Comparison of ENCODE assay signal across 8 cellular contexts in genomic region chr4:2009651-2010233, GRCh38. TPM values are rescaled to one million over a fixed set of nuclear protein-coding genes. Genes with fewer than 3 reads are reported as not detected.
DNase-seq lines count a peak whose midpoint lies in the region; ATAC-seq, FAIRE-seq and TF ChIP-seq lines count a peak whose summit lies in the region.

No MANE protein-coding gene starts in this region.

- no peak for TF ChIP-seq POLR2A in endothelial cell of umbilical vein (IDR thresholded peaks at IDR 0.05; ENCODE audit: low read depth, low read length)

- no TSS peak for BruUV-seq in endothelial cell of umbilical vein (replicated peaks; lab: Mats Ljungman, UMichigan)

- ATAC-seq in HG02938 (IDR thresholded peaks at IDR 0.05; ENCODE audit: unreplicated experiment) = peak; percentile 11
- peak; percentile 33 for ATAC-seq in stimulated activated effector memory CD8-positive, alpha-beta T cell treated with anti-CD3 and anti-CD28 coated beads, Interleukin-12 subunit alpha, Interleukin-12 subunit beta, amount 100 ng/mL, for 72 hours
- ATAC-seq in HG03108 (IDR thresholded peaks at IDR 0.05; ENCODE audit: unreplicated experiment) = no peak

- peak overlapping the region; percentile 89 for H3K9ac ChIP-seq in endothelial cell of umbilical vein (replicated peaks; ENCODE audit: extremely low read depth, insufficient read depth, low read length)

- dilution Hi-C loops in endothelial cell of umbilical vein (cut with MboI; ENCODE audit: extremely low pct_ligation_motif_present, low sequenced_read_pairs) = no loop called here

- peaks cover 31% of the 10 kb centered on the region for H3K79me2 ChIP-seq in endothelial cell of umbilical vein (ENCODE audit: control insufficient read depth, insufficient read depth, low read length)

- H4K20me1 ChIP-seq in endothelial cell of umbilical vein (replicated peaks; ENCODE audit: control insufficient read depth, extremely low read depth, insufficient read depth, low read length) = no peaks in the 10 kb centered on the region

- H3K9me3 ChIP-seq in endothelial cell of umbilical vein (replicated peaks; ENCODE audit: control insufficient read depth, insufficient read depth, low read length) = no peaks in the 10 kb centered on the region

- peaks cover 35% of the 10 kb centered on the region for H3K4me1 Mint-ChIP-seq in stimulated activated effector memory CD8-positive, alpha-beta T cell treated with anti-CD3 and anti-CD28 coated beads, Interleukin-12 subunit alpha, Interleukin-12 subunit beta, amount 100 ng/mL, for 72 hours

- peaks cover 0 to 3% of the 10 kb centered on the region in 2 experiments for H3K36me3 ChIP-seq in endothelial cell of umbilical vein (ENCODE audit: control insufficient read depth in 2 of 2, extremely low read depth in 1 of 2, insufficient read depth in 2 of 2, low read length in 2 of 2)

- peak; percentile 96 for DNase-seq in DMS53 (lab: John Stamatoyannopoulos, UW)
- DNase-seq in NCI-H526 treated with DMSO at 0.1 percent for 48 hours (lab: John Stamatoyannopoulos, UW) = peak; percentile 56
- DNase-seq in activated CD8-positive, alpha-beta memory T cell treated with anti-CD3 and anti-CD28 coated beads, Interleukin-2, amount 50 U/mL, for 48 hours = peak; percentile 76
- DNase-seq in endothelial cell of umbilical vein (ENCODE audit: low read depth, low spot score) = peak; percentile 78
- DNase-seq in midbrain (lab: John Stamatoyannopoulos, UW) = peak; percentile 66
- peak in 1 of 2 donors; percentile 74 for DNase-seq in stimulated activated effector memory CD8-positive, alpha-beta T cell treated with anti-CD3 and anti-CD28 coated beads, Interleukin-12 subunit alpha, Interleukin-12 subunit beta, amount 100 ng/mL, for 72 hours (ENCODE audit: low spot score in 2 of 2)

- peak overlapping the region; percentile 1 to 96 (median 44) for H3K4me3 ChIP-seq in endothelial cell of umbilical vein (replicated peaks in 1 of 3; ENCODE audit: insufficient read depth in 1 of 3, low read depth in 1 of 3, low read length in 3 of 3)

- no peaks in the 10 kb centered on the region for H3K27me3 ChIP-seq in endothelial cell of umbilical vein (ENCODE audit: control insufficient read depth in 2 of 2, insufficient read depth in 2 of 2, low read length in 2 of 2)

- peak overlapping the region; percentile 84 for H3K4me3 Mint-ChIP-seq in stimulated activated effector memory CD8-positive, alpha-beta T cell treated with anti-CD3 and anti-CD28 coated beads, Interleukin-12 subunit alpha, Interleukin-12 subunit beta, amount 100 ng/mL, for 72 hours

- peaks cover 16% of the 10 kb centered on the region for H3K4me1 ChIP-seq in endothelial cell of umbilical vein (ENCODE audit: control insufficient read depth, extremely low read depth, insufficient read depth, low read length)

- TF ChIP-seq CTCF in endothelial cell of umbilical vein (IDR thresholded peaks at IDR 0.05; ENCODE audit: extremely low read depth in 1 of 2, insufficient read depth in 1 of 2, low read depth in 1 of 2, low read length in 2 of 2) = peak; percentile 22 to 48

- intact Hi-C loops in endothelial cell of umbilical vein (cut with micrococcal nuclease) = loop anchor here (2.0 kb wide), 1 partner anchor 31 kb away; a partner anchor contains a TSS

- H3K9me3 Mint-ChIP-seq in stimulated activated effector memory CD8-positive, alpha-beta T cell treated with anti-CD3 and anti-CD28 coated beads, Interleukin-12 subunit alpha, Interleukin-12 subunit beta, amount 100 ng/mL, for 72 hours = no peaks in the 10 kb centered on the region

- POLR2A ChIA-PET in endothelial cell of umbilical vein (lab: Charles Lee) = interaction anchor here (0.7 kb wide), 1 partner anchor 180 kb away, joined by 3 read pairs; no protein-coding TSS in a partner anchor

- H3K27ac Mint-ChIP-seq in stimulated activated effector memory CD8-positive, alpha-beta T cell treated with anti-CD3 and anti-CD28 coated beads, Interleukin-12 subunit alpha, Interleukin-12 subunit beta, amount 100 ng/mL, for 72 hours = peak overlapping the region; percentile 96

- no peaks in the 10 kb centered on the region for H3K9me1 ChIP-seq in endothelial cell of umbilical vein (replicated peaks; ENCODE audit: control insufficient read depth, extremely low read depth, insufficient read depth, low read length)

- H3K36me3 Mint-ChIP-seq in stimulated activated effector memory CD8-positive, alpha-beta T cell treated with anti-CD3 and anti-CD28 coated beads, Interleukin-12 subunit alpha, Interleukin-12 subunit beta, amount 100 ng/mL, for 72 hours = peaks cover 33% of the 10 kb centered on the region

- peak overlapping the region; percentile 70 for H2AFZ ChIP-seq in endothelial cell of umbilical vein (ENCODE audit: low read depth, low read length)

- CTCF ChIA-PET in endothelial cell of umbilical vein (lab: Charles Lee) = interaction anchor here (0.6 to 1.8 kb wide), 5 partner anchors 8 to 210 kb away, joined by 3 to 7 read pairs (median 4); a partner anchor contains a TSS

- peak overlapping the region; percentile 88 for H3K4me2 ChIP-seq in endothelial cell of umbilical vein (ENCODE audit: insufficient read depth, low read length)

- FAIRE-seq in endothelial cell of umbilical vein (lab: Jason Lieb, UNC) = no peak

- H3K27ac ChIP-seq in endothelial cell of umbilical vein (ENCODE audit: insufficient read depth, low read depth, low read length) = peak overlapping the region; percentile 88

TF ChIP-seq in endothelial cell of umbilical vein, 7 proteins besides CTCF, POLR2A, EP300 and RAD21:
- no peak for TF ChIP-seq GATA2 (IDR thresholded peaks at IDR 0.05; ENCODE audit: insufficient read depth, insufficient read length, low read depth, low read length)
- TF ChIP-seq MYC (IDR thresholded peaks at IDR 0.05; ENCODE audit: low read depth, low read length) = no peak
- no peak for TF ChIP-seq EZH2 (IDR thresholded peaks at IDR 0.05; ENCODE audit: borderline replicate concordance, low read depth, low read length, severe bottlenecking)
- TF ChIP-seq FOS (IDR thresholded peaks at IDR 0.05; ENCODE audit: borderline replicate concordance, insufficient read depth, low read length) = no peak
- TF ChIP-seq JUN (IDR thresholded peaks at IDR 0.05; ENCODE audit: borderline replicate concordance, insufficient read depth, insufficient read length, low read depth) = no peak
- TF ChIP-seq POLR2AphosphoS5 (IDR thresholded peaks at IDR 0.05; ENCODE audit: insufficient read depth, low read depth, low read length) = no peak
- TF ChIP-seq MAX (IDR thresholded peaks at IDR 0.05; ENCODE audit: insufficient read depth, insufficient read length) = no peak

RNA-seq across cellular contexts. Expression of gene NELFA, which starts 1.0 kb away (rescaled TPM):
- 27.3 and 30.3 TPM in 2 replicates for total RNA-seq in endothelial cell of umbilical vein
- polyA plus RNA-seq in endothelial cell of umbilical vein = 22.8 and 23.5 TPM in 2 replicates
- polyA plus RNA-seq in endothelial cell of umbilical vein (2011; cell fraction: cytosol; rRNA removed) = 13.5 and 17.8 TPM in 2 replicates
- 27.8 and 28.5 TPM in 2 replicates for polyA plus RNA-seq in endothelial cell of umbilical vein (2011; cell fraction: nucleus; rRNA removed)
- 14.1 and 17.7 TPM in 2 replicates for polyA plus RNA-seq in endothelial cell of umbilical vein (2012)
- polyA minus RNA-seq in endothelial cell of umbilical vein = 9.7 and 11.4 TPM in 2 replicates
- polyA minus RNA-seq in endothelial cell of umbilical vein (2011; cell fraction: cytosol; rRNA and poly(A)+ RNA removed) = 11.0 TPM
- polyA minus RNA-seq in endothelial cell of umbilical vein (2011; cell fraction: nucleus; rRNA and poly(A)+ RNA removed) = 7.0 and 23.4 TPM in 2 replicates

RNA-seq across cellular contexts. Expression of gene NAT8L, which starts 49.4 kb away (rescaled TPM):
- total RNA-seq in endothelial cell of umbilical vein = 0.11 and 0.12 TPM in 2 replicates
- polyA plus RNA-seq in endothelial cell of umbilical vein = 0.10 and 0.11 TPM in 2 replicates
- 0.04 and 0.06 TPM in 2 replicates for polyA plus RNA-seq in endothelial cell of umbilical vein (2011; cell fraction: cytosol; rRNA removed)
- 0.09 and 0.11 TPM in 2 replicates for polyA plus RNA-seq in endothelial cell of umbilical vein (2011; cell fraction: nucleus; rRNA removed)
- 0.08 and 0.15 TPM in 2 replicates for polyA plus RNA-seq in endothelial cell of umbilical vein (2012)
- polyA minus RNA-seq in endothelial cell of umbilical vein = 1.1 and 2.4 TPM in 2 replicates
- polyA minus RNA-seq in endothelial cell of umbilical vein (2011; cell fraction: cytosol; rRNA and poly(A)+ RNA removed) = 2.5 TPM
- 0.05 TPM in 1 of 2 replicates, not detected in the other for polyA minus RNA-seq in endothelial cell of umbilical vein (2011; cell fraction: nucleus; rRNA and poly(A)+ RNA removed)
